ENCODE assay signal across 11 cellular contexts in the genomic region with DNA sequence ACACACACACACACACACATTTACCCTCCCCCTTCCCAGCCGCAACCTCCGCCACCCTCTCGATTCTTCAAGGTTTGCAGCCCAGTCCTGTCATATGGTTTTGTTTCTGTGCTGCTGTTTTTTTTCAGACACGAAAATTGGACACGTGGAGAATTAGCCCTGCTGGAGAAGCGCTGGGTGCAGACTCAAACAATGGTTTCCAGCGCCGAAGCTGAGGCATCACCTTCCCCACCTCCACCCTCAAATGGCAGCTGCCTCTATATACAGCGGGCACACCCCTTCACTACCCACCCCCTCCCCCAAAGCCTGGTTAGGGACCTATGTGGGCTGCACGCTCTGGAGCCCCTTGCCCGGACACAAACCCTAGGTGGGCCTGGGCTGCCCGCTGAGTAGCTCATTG.
DNase-seq lines count a peak whose midpoint lies in the region; ATAC-seq and TF ChIP-seq lines count a peak whose summit lies in the region.
"Had no signal": no experiment of that assay in that cellular context is flagged by ENCODE, and none has a peak within 500 bp of the region (broad histone marks: within the 10 kb centered on the region; RNA-seq: fewer than 3 reads in every experiment).

No MANE protein-coding gene starts in this region.

- peaks cover 57% of the 10 kb centered on the region for H3K4me1 ChIP-seq in iPS-18a (ENCODE audit: control insufficient read depth, low read depth, low read length)
- peaks cover 0 to 6% of the 10 kb centered on the region in 2 donors for H3K4me1 ChIP-seq in breast epithelium

- H3K36me3 ChIP-seq in iPS-18a (ENCODE audit: control insufficient read depth, low read depth, low read length) (no peaks in the 10 kb centered on the region), breast epithelium (no peaks in the 10 kb centered on the region)

- TF ChIP-seq POLR2A in breast epithelium (IDR thresholded peaks at IDR 0.05): no peak

- peak overlapping the region; percentile 30 for H3K4me3 Mint-ChIP-seq in activated naive CD4-positive, alpha-beta T cell treated with anti-CD3 and anti-CD28 coated beads, Interleukin-2, amount 50 U/mL, for 24 hours
- peak overlapping the region; percentile 45 for H3K4me3 Mint-ChIP-seq in T-helper 2 cell treated with Interferon-gamma antibody and Interleukin-4, amounts not matched to agents 5 μg/mL and 100 μg/mL, for 36 hours
- H3K4me3 Mint-ChIP-seq in stimulated activated naive B cell treated with anti-CD40 and anti-IgM and Interleukin-4, amounts not matched to agents 10 μg/mL and 1 μg/mL and 100 μg/mL, for 72 hours: peak overlapping the region; percentile 70 to 83

- peaks cover 16% of the 10 kb centered on the region for H3K27me3 Mint-ChIP-seq in activated naive CD4-positive, alpha-beta T cell treated with anti-CD3 and anti-CD28 coated beads, Interleukin-2, amount 50 U/mL, for 24 hours
- H3K27me3 Mint-ChIP-seq in T-helper 2 cell treated with Interferon-gamma antibody and Interleukin-4, amounts not matched to agents 5 μg/mL and 100 μg/mL, for 36 hours (ENCODE audit: low read depth): peaks cover 38% of the 10 kb centered on the region
- peaks cover 26 to 54% of the 10 kb centered on the region in 2 donors for H3K27me3 Mint-ChIP-seq in stimulated activated naive B cell treated with anti-CD40 and anti-IgM and Interleukin-4, amounts not matched to agents 10 μg/mL and 1 μg/mL and 100 μg/mL, for 72 hours

- no peaks in the 10 kb centered on the region for H3K36me3 Mint-ChIP-seq in activated naive CD4-positive, alpha-beta T cell treated with anti-CD3 and anti-CD28 coated beads, Interleukin-2, amount 50 U/mL, for 24 hours
- no peaks in the 10 kb centered on the region for H3K36me3 Mint-ChIP-seq in activated naive CD4-positive, alpha-beta T cell treated with anti-CD3 and anti-CD28 coated beads, Interleukin-2, amount 50 U/mL, for 72 hours
- H3K36me3 Mint-ChIP-seq in T-helper 2 cell treated with Interferon-gamma antibody and Interleukin-4, amounts not matched to agents 5 μg/mL and 100 μg/mL, for 36 hours (ENCODE audit: low read depth): no peaks in the 10 kb centered on the region
- H3K36me3 Mint-ChIP-seq in stimulated activated naive B cell treated with anti-CD40 and anti-IgM and Interleukin-4, amounts not matched to agents 10 μg/mL and 1 μg/mL and 100 μg/mL, for 72 hours: peaks cover 0 to 3% of the 10 kb centered on the region in 2 donors

- H3K9me3 ChIP-seq in iPS-18a (ENCODE audit: control insufficient read depth, low read depth, low read length) (no peaks in the 10 kb centered on the region), breast epithelium (no peaks in the 10 kb centered on the region)

- peak overlapping the region; percentile 10 for H3K9ac ChIP-seq in iPS-18a (ENCODE audit: low read length)

- no peaks in the 10 kb centered on the region for H3K9me3 Mint-ChIP-seq in activated naive CD4-positive, alpha-beta T cell treated with anti-CD3 and anti-CD28 coated beads, Interleukin-2, amount 50 U/mL, for 24 hours
- H3K9me3 Mint-ChIP-seq in activated naive CD4-positive, alpha-beta T cell treated with anti-CD3 and anti-CD28 coated beads, Interleukin-2, amount 50 U/mL, for 72 hours: no peaks in the 10 kb centered on the region
- H3K9me3 Mint-ChIP-seq in T-helper 2 cell treated with Interferon-gamma antibody and Interleukin-4, amounts not matched to agents 5 μg/mL and 100 μg/mL, for 36 hours: no peaks in the 10 kb centered on the region
- H3K9me3 Mint-ChIP-seq in stimulated activated naive B cell treated with anti-CD40 and anti-IgM and Interleukin-4, amounts not matched to agents 10 μg/mL and 1 μg/mL and 100 μg/mL, for 72 hours: no peaks in the 10 kb centered on the region
- H3K9me3 Mint-ChIP-seq: activated B cell treated with CpG ODN at 0.5 μM for 24 hours had no signal

- no peak overlapping the region for H3K27ac ChIP-seq in iPS-18a (ENCODE audit: low read length)
- H3K27ac ChIP-seq in breast epithelium: no peak overlapping the region

- H3K4me1 Mint-ChIP-seq in activated naive CD4-positive, alpha-beta T cell treated with anti-CD3 and anti-CD28 coated beads, Interleukin-2, amount 50 U/mL, for 24 hours: peaks cover 28% of the 10 kb centered on the region
- peaks cover 26% of the 10 kb centered on the region for H3K4me1 Mint-ChIP-seq in T-helper 2 cell treated with Interferon-gamma antibody and Interleukin-4, amounts not matched to agents 5 μg/mL and 100 μg/mL, for 36 hours (ENCODE audit: low read depth)
- peaks cover 26 to 78% of the 10 kb centered on the region in 2 donors for H3K4me1 Mint-ChIP-seq in stimulated activated naive B cell treated with anti-CD40 and anti-IgM and Interleukin-4, amounts not matched to agents 10 μg/mL and 1 μg/mL and 100 μg/mL, for 72 hours

- no peak for DNase-seq in activated naive CD4-positive, alpha-beta T cell treated with anti-CD3 and anti-CD28 coated beads, Interleukin-2, amount 50 U/mL, for 72 hours (ENCODE audit: low spot score in 2 of 2)
- DNase-seq in T-helper 2 cell treated with Interferon-gamma antibody and Interleukin-4, amounts not matched to agents 5 μg/mL and 100 μg/mL, for 36 hours (ENCODE audit: low spot score): no peak
- no peak for DNase-seq in stimulated activated naive B cell treated with anti-CD40 and anti-IgM and Interleukin-4, amounts not matched to agents 10 μg/mL and 1 μg/mL and 100 μg/mL, for 72 hours
- DNase-seq in breast epithelium (ENCODE audit: low spot score in 2 of 2) (no peak), foreskin fibroblast (no peak), DMS 273 (lab: John Stamatoyannopoulos, UW; ENCODE audit: unreplicated experiment) (no peak)
- DNase-seq: activated B cell treated with CpG ODN at 0.5 μM for 24 hours, activated gamma-delta T cell, SIG-M5 had no signal

- H3K27me3 ChIP-seq in iPS-18a (ENCODE audit: control insufficient read depth, insufficient read depth, low read length): peaks cover 94% of the 10 kb centered on the region
- peaks cover 0 to 92% of the 10 kb centered on the region in 2 donors for H3K27me3 ChIP-seq in breast epithelium

- H3K27ac Mint-ChIP-seq in activated naive CD4-positive, alpha-beta T cell treated with anti-CD3 and anti-CD28 coated beads, Interleukin-2, amount 50 U/mL, for 24 hours: peak overlapping the region; percentile 35
- peak overlapping the region in 1 of 2 donors; percentile 72 for H3K27ac Mint-ChIP-seq in activated naive CD4-positive, alpha-beta T cell treated with anti-CD3 and anti-CD28 coated beads, Interleukin-2, amount 50 U/mL, for 72 hours
- no peak overlapping the region for H3K27ac Mint-ChIP-seq in T-helper 2 cell treated with Interferon-gamma antibody and Interleukin-4, amounts not matched to agents 5 μg/mL and 100 μg/mL, for 36 hours
- H3K27ac Mint-ChIP-seq in stimulated activated naive B cell treated with anti-CD40 and anti-IgM and Interleukin-4, amounts not matched to agents 10 μg/mL and 1 μg/mL and 100 μg/mL, for 72 hours: peak overlapping the region; percentile 81
- H3K27ac Mint-ChIP-seq: activated B cell treated with CpG ODN at 0.5 μM for 24 hours had no signal

- no peak for ATAC-seq in activated naive CD4-positive, alpha-beta T cell treated with anti-CD3 and anti-CD28 coated beads, Interleukin-2, amount 50 U/mL, for 72 hours
- ATAC-seq in stimulated activated naive B cell treated with anti-CD40 and anti-IgM and Interleukin-4, amounts not matched to agents 10 μg/mL and 1 μg/mL and 100 μg/mL, for 72 hours (replicated peaks): no peak

- H3K4me3 ChIP-seq in iPS-18a (ENCODE audit: low read length): peak overlapping the region; percentile 61
- no peak overlapping the region for H3K4me3 ChIP-seq in breast epithelium
- no peak overlapping the region for H3K4me3 ChIP-seq in foreskin fibroblast (ENCODE audit: low read depth in 1 of 2, low read length in 2 of 2)

- intact Hi-C loops in breast epithelium (cut with DNase I; ENCODE audit: low total_unique reads): no loop called here

- TF ChIP-seq CTCF in breast epithelium (IDR thresholded peaks at IDR 0.05): no peak
- TF ChIP-seq CTCF in foreskin fibroblast (IDR thresholded peaks at IDR 0.05; ENCODE audit: low read depth, low read length): no peak
